In the genomic region with DNA sequence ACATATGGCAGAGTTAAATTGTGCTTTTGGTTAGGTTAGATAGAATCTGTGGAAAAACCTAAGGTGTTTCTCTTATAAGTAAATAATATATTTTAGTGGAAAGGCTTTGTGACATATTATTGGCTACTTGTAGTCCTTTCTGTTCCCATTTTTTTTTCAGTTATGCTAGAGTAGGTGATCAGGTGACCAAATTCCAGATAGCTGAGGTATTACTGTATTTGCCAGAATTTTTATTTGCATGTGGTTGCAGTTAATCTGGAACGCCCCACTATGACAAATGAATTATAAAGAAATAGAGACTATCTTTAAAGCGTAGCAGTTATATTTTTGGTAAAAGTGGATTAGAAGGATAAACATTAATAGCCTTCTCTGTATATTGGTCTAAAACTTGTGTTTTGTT, we compare ENCODE assay signal across 12 cellular contexts. TPM values are rescaled to one million over a fixed set of nuclear protein-coding genes. Genes with fewer than 3 reads are reported as not detected.
A peak's percentile ranks its signal among the peaks of the same experiment; 100 is the strongest.
DNase-seq lines count a peak whose midpoint lies in the region; ATAC-seq, FAIRE-seq and TF ChIP-seq lines count a peak whose summit lies in the region.
"Had no signal": no experiment of that assay in that cellular context is flagged by ENCODE, and none has a peak within 500 bp of the region (broad histone marks: within the 10 kb centered on the region; RNA-seq: fewer than 3 reads in every experiment).

No MANE protein-coding gene starts in this region.

- H3K27ac ChIP-seq in astrocyte (ENCODE audit: low read depth, low read length) (peak overlapping the region; percentile 60), foreskin keratinocyte (no peak overlapping the region), smooth muscle cell (ENCODE audit: low read depth) (peak overlapping the region; percentile 57)
- H3K27ac ChIP-seq: PC-9 had no signal

- no peak overlapping the region for H3K4me3 Mint-ChIP-seq in astrocyte (ENCODE audit: unreplicated experiment)
- no peak overlapping the region for H3K4me3 Mint-ChIP-seq in activated CD4-positive, alpha-beta T cell treated with anti-CD3 and anti-CD28 coated beads for 36 hours
- H3K4me3 Mint-ChIP-seq: neural crest cell had no signal

- H3K9me3 ChIP-seq in astrocyte (ENCODE audit: insufficient read depth, low read depth, low read length) (no peaks in the 10 kb centered on the region), smooth muscle cell (replicated peaks; ENCODE audit: low read depth) (no peaks in the 10 kb centered on the region)

- intact Hi-C loops in activated CD4-positive, alpha-beta T cell treated with anti-CD3 and anti-CD28 coated beads for 36 hours (cut with DNase I, micrococcal nuclease), result no loop called here

- peaks cover 6% of the 10 kb centered on the region for H3F3A ChIP-seq in smooth muscle cell (ENCODE audit: low read depth)

- peaks cover 11% of the 10 kb centered on the region for H3K4me1 Mint-ChIP-seq in astrocyte (ENCODE audit: low read depth, unreplicated experiment)
- peaks cover 6% of the 10 kb centered on the region for H3K4me1 Mint-ChIP-seq in activated CD4-positive, alpha-beta T cell treated with anti-CD3 and anti-CD28 coated beads for 36 hours
- H3K4me1 Mint-ChIP-seq: neural crest cell had no signal

- H3K4me2 ChIP-seq in astrocyte (ENCODE audit: low read length) (peak overlapping the region; percentile 41), smooth muscle cell (no peak overlapping the region)
- H3K4me2 ChIP-seq: PC-9 had no signal

- DNase-seq in H54 (ENCODE audit: insufficient read length, low spot score) (peak; percentile 2), astrocyte (ENCODE audit: low read depth) (peak; percentile 85), foreskin keratinocyte (peak; percentile 51 to 71), smooth muscle cell (lab: John Stamatoyannopoulos, UW; ENCODE audit: unreplicated experiment) (no peak)
- no peak for DNase-seq in activated CD4-positive, alpha-beta T cell treated with anti-CD3 and anti-CD28 coated beads for 36 hours
- DNase-seq: PC-9 had no signal

- no peaks in the 10 kb centered on the region for H3K36me3 ChIP-seq in astrocyte (ENCODE audit: insufficient read depth, low read length)
- H3K36me3 ChIP-seq in smooth muscle cell (ENCODE audit: low read depth), result peaks cover 3% of the 10 kb centered on the region

- peak overlapping the region; percentile 26 for H3K9ac ChIP-seq in astrocyte (ENCODE audit: low read length)
- no peak overlapping the region for H3K9ac ChIP-seq in smooth muscle cell (ENCODE audit: low read depth)

- TF ChIP-seq CTCF in astrocyte (IDR thresholded peaks at IDR 0.05; ENCODE audit: insufficient read depth, low read depth, low read length) (no peak), foreskin keratinocyte (conservative IDR thresholded peaks at IDR 0.05) (no peak), smooth muscle cell (IDR thresholded peaks at IDR 0.05; ENCODE audit: borderline replicate concordance, insufficient read depth, poor library complexity, severe bottlenecking) (no peak)

- FAIRE-seq in H54 (lab: Jason Lieb, UNC) (peak; percentile 6), astrocyte (lab: Jason Lieb, UNC) (no peak)
- FAIRE-seq: islet of Langerhans had no signal

- 70% methylated on average over 2 of the region's 2 CpGs for WGBS in smooth muscle cell (ENCODE audit: low lambda C conversion rate)

- H3K27me3 ChIP-seq in astrocyte (ENCODE audit: insufficient read depth, low read length), result no peaks in the 10 kb centered on the region
- H3K27me3 ChIP-seq in foreskin keratinocyte, result no peaks in the 10 kb centered on the region
- no peaks in the 10 kb centered on the region for H3K27me3 ChIP-seq in smooth muscle cell (ENCODE audit: low read depth)

- no peak overlapping the region for H2AFZ ChIP-seq in astrocyte (ENCODE audit: low read depth, low read length)
- H2AFZ ChIP-seq in smooth muscle cell (ENCODE audit: low read depth), result no peak overlapping the region
- H2AFZ ChIP-seq: PC-9 had no signal

- H3K27ac Mint-ChIP-seq in astrocyte (ENCODE audit: unreplicated experiment), result no peak overlapping the region
- no peak overlapping the region for H3K27ac Mint-ChIP-seq in activated CD4-positive, alpha-beta T cell treated with anti-CD3 and anti-CD28 coated beads for 36 hours

- CTCF ChIA-PET in activated CD4-positive, alpha-beta T cell treated with anti-CD3 and anti-CD28 coated beads for 36 hours (lab: Charles Lee), result interaction anchor here (0.6 kb wide), 1 partner anchor 307 kb away, joined by 3 read pairs; no protein-coding TSS in a partner anchor

- ATAC-seq in foreskin keratinocyte (peak; percentile 85), HG03520 (IDR thresholded peaks at IDR 0.05; ENCODE audit: unreplicated experiment) (no peak), HG03354 (IDR thresholded peaks at IDR 0.05; ENCODE audit: poor library complexity, severe bottlenecking, unreplicated experiment) (no peak), GM19328 (IDR thresholded peaks at IDR 0.05; ENCODE audit: unreplicated experiment) (no peak)
- no peak for ATAC-seq in activated CD4-positive, alpha-beta T cell treated with anti-CD3 and anti-CD28 coated beads for 36 hours
- ATAC-seq: HCT116 had no signal

- peaks cover 26% of the 10 kb centered on the region for H3K36me3 Mint-ChIP-seq in astrocyte (ENCODE audit: low read depth, unreplicated experiment)
- peaks cover 57% of the 10 kb centered on the region for H3K36me3 Mint-ChIP-seq in activated CD4-positive, alpha-beta T cell treated with anti-CD3 and anti-CD28 coated beads for 36 hours (ENCODE audit: low read depth)

- peaks cover 5% of the 10 kb centered on the region for H3K9me3 Mint-ChIP-seq in astrocyte (ENCODE audit: unreplicated experiment)
- peaks cover 4% of the 10 kb centered on the region for H3K9me3 Mint-ChIP-seq in activated CD4-positive, alpha-beta T cell treated with anti-CD3 and anti-CD28 coated beads for 36 hours (ENCODE audit: low read depth)

- no peak for TF ChIP-seq POLR2A in H54 (IDR thresholded peaks at IDR 0.05; ENCODE audit: low read depth, low read length)

- H3K27me3 Mint-ChIP-seq in astrocyte (ENCODE audit: low read depth, unreplicated experiment), result no peaks in the 10 kb centered on the region
- H3K27me3 Mint-ChIP-seq in activated CD4-positive, alpha-beta T cell treated with anti-CD3 and anti-CD28 coated beads for 36 hours, result no peaks in the 10 kb centered on the region

- H4K20me1 ChIP-seq in astrocyte (ENCODE audit: insufficient read depth, low read length), result peaks cover 28% of the 10 kb centered on the region
- peaks cover 74% of the 10 kb centered on the region for H4K20me1 ChIP-seq in smooth muscle cell (ENCODE audit: low read depth)

- POLR2A ChIA-PET in activated CD4-positive, alpha-beta T cell treated with anti-CD3 and anti-CD28 coated beads for 36 hours (lab: Charles Lee), result no interaction called here

- H3K4me3 ChIP-seq in astrocyte (ENCODE audit: insufficient read depth, low read depth, low read length), result no peak overlapping the region
- no peak overlapping the region for H3K4me3 ChIP-seq in smooth muscle cell
- H3K4me3 ChIP-seq: PC-9 had no signal

- H3K4me1 ChIP-seq in astrocyte (ENCODE audit: insufficient read depth, low read length) (peaks cover 8% of the 10 kb centered on the region), foreskin keratinocyte (peaks cover 18% of the 10 kb centered on the region), smooth muscle cell (ENCODE audit: low read depth) (no peaks in the 10 kb centered on the region)

- H3K79me2 ChIP-seq in astrocyte (ENCODE audit: insufficient read depth, low read length) (peaks cover 53% of the 10 kb centered on the region), smooth muscle cell (ENCODE audit: low read depth) (peaks cover 86% of the 10 kb centered on the region)

RNA-seq across cellular contexts. Expression of a gene that starts 52.0 kb away (rescaled TPM):
- total RNA-seq in astrocyte (127 and 140 TPM in 2 replicates), foreskin keratinocyte (76.4 and 80.7 TPM in 2 replicates), smooth muscle cell (217 and 298 TPM in 2 replicates)
- polyA plus RNA-seq in foreskin keratinocyte (11.6 and 13.4 TPM in 2 replicates), smooth muscle cell (24.1 and 24.9 TPM in 2 replicates)
- 10 to 100 TPM; 40.1 to 45.6 TPM for total RNA-seq in activated CD4-positive, alpha-beta T cell treated with anti-CD3 and anti-CD28 coated beads for 36 hours

Comparison
In these comparisons a context has a peak if more than half of its experiments do, and no peak if none do; other contexts are left out.
1. DNase-seq: peak in H54 (single experiment), astrocyte (single experiment) and foreskin keratinocyte (2 of 2); none in smooth muscle cell (single experiment) and activated CD4-positive, alpha-beta T cell treated with anti-CD3 and anti-CD28 coated beads for 36 hours (single experiment).